1 cellular context compared by ENCODE assay signal in genomic region chr17:48995871-48996695, GRCh38.
TF ChIP-seq lines count a peak whose summit lies in the region.

No MANE protein-coding gene starts in this region.

TF ChIP-seq in A549, 52 proteins besides CTCF, POLR2A, EP300 and RAD21 (continued from another document):
- no peak; the same call in 1 of the 2 replicates for TF ChIP-seq RFX5 (IDR thresholded peaks at IDR 0.05)
- TF ChIP-seq MAZ (IDR thresholded peaks at IDR 0.05; ENCODE audit: borderline replicate concordance, low read depth, low read length) = peak; percentile 91; the same call in 1 of the 2 replicates
- no peak for TF ChIP-seq HES2 (IDR thresholded peaks at IDR 0.05)
- peak; percentile 3; the same call in 1 of the 2 replicates for TF ChIP-seq PBX3 (IDR thresholded peaks at IDR 0.05)
- TF ChIP-seq, protein P1, sequence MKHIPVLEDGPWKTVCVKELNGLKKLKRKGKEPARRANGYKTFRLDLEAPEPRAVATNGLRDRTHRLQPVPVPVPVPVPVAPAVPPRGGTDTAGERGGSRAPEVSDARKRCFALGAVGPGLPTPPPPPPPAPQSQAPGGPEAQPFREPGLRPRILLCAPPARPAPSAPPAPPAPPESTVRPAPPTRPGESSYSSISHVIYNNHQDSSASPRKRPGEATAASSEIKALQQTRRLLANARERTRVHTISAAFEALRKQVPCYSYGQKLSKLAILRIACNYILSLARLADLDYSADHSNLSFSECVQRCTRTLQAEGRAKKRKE (CRISPR knock-in tag; IDR thresholded peaks at IDR 0.05; ENCODE audit: low read depth) = no peak
- peak; percentile 92 for TF ChIP-seq USF2 (IDR thresholded peaks at IDR 0.05)
- no peak for TF ChIP-seq ZSCAN20 (CRISPR knock-in tag; IDR thresholded peaks at IDR 0.05)
- peak; percentile 81; the same call in 1 of the 2 replicates for TF ChIP-seq FOSB (CRISPR knock-in tag; IDR thresholded peaks at IDR 0.05)
- TF ChIP-seq CHD4 (IDR thresholded peaks at IDR 0.05; ENCODE audit: borderline replicate concordance) = no peak
- TF ChIP-seq CHD2 (IDR thresholded peaks at IDR 0.05; ENCODE audit: low read length, partially characterized antibody) = peak; percentile 55
- TF ChIP-seq MYC (IDR thresholded peaks at IDR 0.05; ENCODE audit: borderline replicate concordance, low read length) = peak; percentile 64
- TF ChIP-seq TFCP2L1 (CRISPR knock-in tag; IDR thresholded peaks at IDR 0.05) = peak; percentile 63; the same call in 1 of the 2 replicates
- TF ChIP-seq MAFK (IDR thresholded peaks at IDR 0.05; ENCODE audit: partially characterized antibody) = no peak
- TF ChIP-seq MAX (IDR thresholded peaks at IDR 0.05) = peak; percentile 87
- TF ChIP-seq E2F6 (IDR thresholded peaks at IDR 0.05; ENCODE audit: borderline replicate concordance, low read depth) = peak; percentile 60; the same call in 1 of the 2 replicates
